ENCODE assay signal across 30 cellular contexts in genomic region chr7:156680281-156680680, GRCh38. TPM values are rescaled to one million over a fixed set of nuclear protein-coding genes. Genes with fewer than 3 reads are reported as not detected.
DNase-seq lines count a peak whose midpoint lies in the region; ATAC-seq, FAIRE-seq and TF ChIP-seq lines count a peak whose summit lies in the region.
"Had no signal": no experiment of that assay in that cellular context is flagged by ENCODE, and none has a peak within 500 bp of the region (broad histone marks: within the 10 kb centered on the region; RNA-seq: fewer than 3 reads in every experiment).

No MANE protein-coding gene starts in this region.

- H2BK15ac ChIP-seq in mesenchymal stem cell (ENCODE audit: low read depth, poor library complexity, severe bottlenecking), result no peak overlapping the region

- H2AK5ac ChIP-seq in mesenchymal stem cell (ENCODE audit: low read length, severe bottlenecking), result no peak overlapping the region

- no peak overlapping the region for H3K14ac ChIP-seq in mesenchymal stem cell (ENCODE audit: low read length in 2 of 2)

- H2BK120ac ChIP-seq in mesenchymal stem cell (ENCODE audit: low read depth, low read length), result no peak overlapping the region

- H3K27ac ChIP-seq in DND-41 (ENCODE audit: low read length), result no peak overlapping the region
- no peak overlapping the region for H3K27ac ChIP-seq in mesenchymal stem cell (ENCODE audit: low read length, poor library complexity, severe bottlenecking)
- H3K27ac ChIP-seq in testis, result no peak overlapping the region
- H3K27ac ChIP-seq: body of pancreas, HL-60, KMS-11, neutrophil had no signal

- no peak for DNase-seq in DND-41
- peak; percentile 23 for DNase-seq in bronchial epithelial cell (ENCODE audit: low read depth)
- peak; percentile 27 for DNase-seq in mesenchymal stem cell
- DNase-seq in DMS153 treated with DMSO at 0.1 percent for 48 hours (lab: John Stamatoyannopoulos, UW; ENCODE audit: unreplicated experiment), result no peak
- no peak for DNase-seq in testis
- DNase-seq: activated CD4-positive, alpha-beta T cell treated with anti-CD3 and anti-CD28 coated beads, Interleukin-2, amount 10 ng/mL, durations not matched to agents 7 days and 5 days; activated gamma-delta T cell; activated naive CD8-positive, alpha-beta T cell treated with anti-CD3 and anti-CD28 coated beads, Interleukin-2, amount 10 ng/mL, durations not matched to agents 7 days and 5 days; body of pancreas; CD8-positive, alpha-beta memory T cell; DMS 273 treated with DMSO at 0.1 percent for 48 hours; glutamatergic neuron; H9; islet precursor cell; left ventricle myocardium superior; naive B cell; NCI-H146; NCI-H345; NCI-H774; stimulated activated CD4-positive, alpha-beta T cell treated with anti-CD3 and anti-CD28 coated beads, Interleukin-4, amount 100 ng/mL, for 24 hours; trophoblast cell had no signal

- TF ChIP-seq POLR2A in GM18505 (IDR thresholded peaks at IDR 0.05; ENCODE audit: borderline replicate concordance, extremely low read depth, insufficient read depth, insufficient read length) (no peak), testis (IDR thresholded peaks at IDR 0.05) (no peak)

- no peak overlapping the region for H4K8ac ChIP-seq in mesenchymal stem cell (ENCODE audit: low read length)

- no peaks in the 10 kb centered on the region for H3K4me1 ChIP-seq in DND-41 (ENCODE audit: insufficient read depth, low read length)
- H3K4me1 ChIP-seq in mesenchymal stem cell (ENCODE audit: control insufficient read depth, insufficient read depth, low read depth, low read length), result peaks cover 5% of the 10 kb centered on the region
- H3K4me1 ChIP-seq in testis, result no peaks in the 10 kb centered on the region
- H3K4me1 ChIP-seq: body of pancreas had no signal

- H3K79me2 ChIP-seq in DND-41 (ENCODE audit: insufficient read depth, low read length), result no peaks in the 10 kb centered on the region

- H3K9me3 ChIP-seq in DND-41 (ENCODE audit: insufficient read depth, low read length, severe bottlenecking) (no peaks in the 10 kb centered on the region), mesenchymal stem cell (ENCODE audit: control insufficient read depth, low read length) (no peaks in the 10 kb centered on the region), testis (no peaks in the 10 kb centered on the region)
- H3K9me3 ChIP-seq: body of pancreas, neutrophil had no signal

- H2BK12ac ChIP-seq in mesenchymal stem cell (ENCODE audit: low read length in 2 of 2), result no peak overlapping the region

- H4K20me1 ChIP-seq in DND-41 (ENCODE audit: insufficient read depth, low read length), result no peaks in the 10 kb centered on the region

- H3K4me3 ChIP-seq in DND-41 (ENCODE audit: low read depth in 1 of 2, low read length in 2 of 2) (no peak overlapping the region), bronchial epithelial cell (ENCODE audit: low read depth, low read length) (no peak overlapping the region), mesenchymal stem cell (ENCODE audit: insufficient read depth in 1 of 2, low read depth in 1 of 2, low read length in 2 of 2) (no peak overlapping the region), testis (no peak overlapping the region)
- H3K4me3 ChIP-seq: body of pancreas had no signal

- no peaks in the 10 kb centered on the region for H3K79me1 ChIP-seq in mesenchymal stem cell (replicated peaks; ENCODE audit: low read length, poor library complexity, severe bottlenecking)

- no peak overlapping the region for H3K4ac ChIP-seq in mesenchymal stem cell (ENCODE audit: low read depth in 1 of 2, low read length in 2 of 2)

- H3K18ac ChIP-seq in mesenchymal stem cell (ENCODE audit: low read depth in 1 of 2, low read length in 2 of 2), result no peak overlapping the region

- H3K27me3 ChIP-seq in DND-41 (ENCODE audit: insufficient read depth, low read length, poor library complexity) (no peaks in the 10 kb centered on the region), bronchial epithelial cell (ENCODE audit: control insufficient read depth, insufficient read depth, low read length) (no peaks in the 10 kb centered on the region), mesenchymal stem cell (ENCODE audit: control insufficient read depth in 1 of 2, insufficient read depth in 1 of 2, low read length in 2 of 2) (no peaks in the 10 kb centered on the region), testis (no peaks in the 10 kb centered on the region)
- H3K27me3 ChIP-seq: body of pancreas, neutrophil had no signal

- H3K23ac ChIP-seq in mesenchymal stem cell (ENCODE audit: low read length in 2 of 2), result no peak overlapping the region

- H3K9ac ChIP-seq in DND-41 (ENCODE audit: low read depth, low read length) (no peak overlapping the region), mesenchymal stem cell (ENCODE audit: low read length) (no peak overlapping the region)
- H3K9ac ChIP-seq: KMS-11 had no signal

- H4K91ac ChIP-seq in mesenchymal stem cell (ENCODE audit: low read length), result no peak overlapping the region

- H2AFZ ChIP-seq in DND-41 (ENCODE audit: low read depth, low read length) (no peak overlapping the region), mesenchymal stem cell (ENCODE audit: low read depth, low read length) (no peak overlapping the region)

- H3K36me3 ChIP-seq in DND-41 (ENCODE audit: insufficient read depth, low read length), result peaks cover 59% of the 10 kb centered on the region
- H3K36me3 ChIP-seq in bronchial epithelial cell (ENCODE audit: control insufficient read depth, insufficient read depth, low read length), result peaks cover 6% of the 10 kb centered on the region
- peaks cover 27 to 78% of the 10 kb centered on the region in 2 experiments for H3K36me3 ChIP-seq in mesenchymal stem cell (ENCODE audit: control insufficient read depth in 1 of 2, insufficient read depth in 2 of 2, low read depth in 1 of 2, low read length in 2 of 2)
- H3K36me3 ChIP-seq in testis (ENCODE audit: low read depth, missing control alignments), result no peaks in the 10 kb centered on the region

- ATAC-seq in DND-41 (ENCODE audit: insufficient read depth, low read depth) (peak; percentile 39; the same call in 1 of the 3 replicates), SK-N-SH treated with all-trans-retinoic acid at 6 μM for 48 hours (peak; percentile 40; the same call in 1 of the 3 replicates), GM18505 (IDR thresholded peaks at IDR 0.05; ENCODE audit: unreplicated experiment) (no peak), GM18907 (IDR thresholded peaks at IDR 0.05; ENCODE audit: unreplicated experiment) (no peak)
- ATAC-seq: body of pancreas, left ventricle myocardium superior, sciatic nerve, WTC11 had no signal

- TF ChIP-seq CTCF in DND-41 (IDR thresholded peaks at IDR 0.05; ENCODE audit: borderline replicate concordance, extremely low read depth, low read length, poor library complexity, severe bottlenecking) (no peak), bronchial epithelial cell (IDR thresholded peaks at IDR 0.05; ENCODE audit: insufficient read depth, low read length, severe bottlenecking) (no peak), testis (IDR thresholded peaks at IDR 0.05) (no peak)

- FAIRE-seq in bronchial epithelial cell (lab: Jason Lieb, UNC), result no peak
- FAIRE-seq: GM12891 had no signal

- H3K4me2 ChIP-seq in DND-41 (ENCODE audit: insufficient read depth, low read length), result no peak overlapping the region
- H3K4me2 ChIP-seq in mesenchymal stem cell (ENCODE audit: low read length, poor library complexity, severe bottlenecking), result no peak overlapping the region
- H3K4me2 ChIP-seq: KMS-11 had no signal

- intact Hi-C loops in testis (cut with DNase I; ENCODE audit: low total_unique reads), result no loop called here

- H2BK5ac ChIP-seq in mesenchymal stem cell (ENCODE audit: low read depth, low read length, poor library complexity, severe bottlenecking), result no peak overlapping the region

- 100% methylated on average over 1 of the region's 1 CpG for WGBS in mesenchymal stem cell
- 90 to 92% methylated on average over 1 of the region's 1 CpG for WGBS in testis, 2 donors

TF ChIP-seq in SK-N-SH treated with all-trans-retinoic acid at 6 μM for 48 hours, 23 proteins besides CTCF, POLR2A, EP300 and RAD21:
- TF ChIP-seq ISL1 (CRISPR knock-in tag; IDR thresholded peaks at IDR 0.05) (0 out of 2 replicates have a peak, but pooled peaks have one; percentile 21), ZFP30 (CRISPR knock-in tag; IDR thresholded peaks at IDR 0.05) (no peak)

RNA-seq across cellular contexts. Expression of gene RNF32, which starts 39.7 kb away (rescaled TPM):
- total RNA-seq in bronchial epithelial cell (1.3 and 1.8 TPM in 2 replicates), testis (10 to 100 TPM; 45.7 to 63.8 TPM)
- 0.91 TPM for polyA plus RNA-seq in mesenchymal stem cell (2013, experiment 1 of 2)
- 0.79 TPM for polyA plus RNA-seq in mesenchymal stem cell (2013, experiment 2 of 2)
- polyA plus RNA-seq in testis (ENCODE audit: insufficient read depth, low read depth, low replicate concordance), result 159 TPM
- total RNA-seq: left ventricle myocardium superior had no signal

Comparison
In these comparisons a context has a peak if more than half of its experiments do, and no peak if none do; other contexts are left out.
1. ATAC-seq: peak in DND-41 (single experiment) and SK-N-SH treated with all-trans-retinoic acid at 6 μM for 48 hours (single experiment); none in GM18505 (single experiment) and GM18907 (single experiment).
2. DNase-seq: peak in bronchial epithelial cell (single experiment) and mesenchymal stem cell (single experiment); none in DND-41 (single experiment), DMS153 treated with DMSO at 0.1 percent for 48 hours (single experiment) and testis (single experiment).
3. RNA of gene RNF32, which starts 39.7 kb away (total RNA-seq): 45.7 to 63.8 TPM in testis; 1.3 to 1.8 TPM in bronchial epithelial cell; every median in the first group is over 10 times any median in the second.